ENCODE assay signal across 2 cellular contexts in the genomic region with DNA sequence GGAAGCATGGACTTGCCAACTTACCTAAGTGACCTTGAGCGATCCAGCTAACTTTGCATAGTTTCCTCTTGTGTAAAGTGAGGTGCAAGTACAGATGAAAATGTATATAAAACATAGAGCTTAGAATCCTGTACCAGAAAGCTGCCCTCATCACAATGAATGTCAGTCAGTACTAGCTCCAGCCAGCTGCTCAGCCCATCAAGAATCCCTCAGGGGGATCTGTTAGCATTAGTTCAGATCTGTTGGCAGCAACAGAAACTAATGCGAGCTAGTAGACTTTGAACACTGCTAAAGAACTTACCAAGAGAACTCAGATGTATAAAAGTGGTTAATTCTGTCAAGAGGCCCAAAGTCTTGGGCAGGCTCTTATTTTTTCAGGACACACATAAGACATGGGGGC.
TF ChIP-seq lines count a peak whose summit lies in the region.

No MANE protein-coding gene starts in this region.

TF ChIP-seq in IMR-90, 13 proteins besides CTCF, POLR2A, EP300 and RAD21:
- TF ChIP-seq, protein P1, sequence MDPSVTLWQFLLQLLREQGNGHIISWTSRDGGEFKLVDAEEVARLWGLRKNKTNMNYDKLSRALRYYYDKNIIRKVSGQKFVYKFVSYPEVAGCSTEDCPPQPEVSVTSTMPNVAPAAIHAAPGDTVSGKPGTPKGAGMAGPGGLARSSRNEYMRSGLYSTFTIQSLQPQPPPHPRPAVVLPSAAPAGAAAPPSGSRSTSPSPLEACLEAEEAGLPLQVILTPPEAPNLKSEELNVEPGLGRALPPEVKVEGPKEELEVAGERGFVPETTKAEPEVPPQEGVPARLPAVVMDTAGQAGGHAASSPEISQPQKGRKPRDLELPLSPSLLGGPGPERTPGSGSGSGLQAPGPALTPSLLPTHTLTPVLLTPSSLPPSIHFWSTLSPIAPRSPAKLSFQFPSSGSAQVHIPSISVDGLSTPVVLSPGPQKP (IDR thresholded peaks at IDR 0.05; ENCODE audit: borderline replicate concordance, low read depth, low read length) = no peak
- no peak for TF ChIP-seq CEBPB (IDR thresholded peaks at IDR 0.05; ENCODE audit: low read depth, low read length)
- no peak for TF ChIP-seq CHD1 (IDR thresholded peaks at IDR 0.05; ENCODE audit: low read depth, low read length)
- no peak for TF ChIP-seq MAZ (IDR thresholded peaks at IDR 0.05; ENCODE audit: borderline replicate concordance, low read depth, low read length)
- no peak for TF ChIP-seq SMC3 (IDR thresholded peaks at IDR 0.05; ENCODE audit: low read depth, low read length)
- no peak for TF ChIP-seq MXI1 (IDR thresholded peaks at IDR 0.05; ENCODE audit: borderline replicate concordance, low read depth, low read length)
- TF ChIP-seq, protein P2, sequence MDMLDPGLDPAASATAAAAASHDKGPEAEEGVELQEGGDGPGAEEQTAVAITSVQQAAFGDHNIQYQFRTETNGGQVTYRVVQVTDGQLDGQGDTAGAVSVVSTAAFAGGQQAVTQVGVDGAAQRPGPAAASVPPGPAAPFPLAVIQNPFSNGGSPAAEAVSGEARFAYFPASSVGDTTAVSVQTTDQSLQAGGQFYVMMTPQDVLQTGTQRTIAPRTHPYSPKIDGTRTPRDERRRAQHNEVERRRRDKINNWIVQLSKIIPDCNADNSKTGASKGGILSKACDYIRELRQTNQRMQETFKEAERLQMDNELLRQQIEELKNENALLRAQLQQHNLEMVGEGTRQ (IDR thresholded peaks at IDR 0.05; ENCODE audit: low read depth, low read length) = no peak
- no peak for TF ChIP-seq FOS (IDR thresholded peaks at IDR 0.05; ENCODE audit: low read depth, low read length)
- TF ChIP-seq MAFK (IDR thresholded peaks at IDR 0.05; ENCODE audit: low read depth, low read length) = no peak
- no peak for TF ChIP-seq BHLHE40 (IDR thresholded peaks at IDR 0.05; ENCODE audit: low read depth, low read length)
- no peak for TF ChIP-seq RCOR1 (IDR thresholded peaks at IDR 0.05; ENCODE audit: insufficient replicate concordance, low read length)
- TF ChIP-seq NFE2L2 (IDR thresholded peaks at IDR 0.05; ENCODE audit: low read depth, low read length) = no peak
TF ChIP-seq in IMR-90: peak in this region for 0.

TF ChIP-seq in liver, 16 proteins besides CTCF, POLR2A, EP300 and RAD21 (continued from another document):
- no peak for TF ChIP-seq EGR1 (IDR thresholded peaks at IDR 0.05; ENCODE audit: low read depth in 2 of 2)
- no peak for TF ChIP-seq RXRA (IDR thresholded peaks at IDR 0.05)
- TF ChIP-seq GABPA (IDR thresholded peaks at IDR 0.05 in 1 of 2, conservative IDR thresholded peaks at IDR 0.05 in 1 of 2) = no peak
- TF ChIP-seq, protein P3, sequence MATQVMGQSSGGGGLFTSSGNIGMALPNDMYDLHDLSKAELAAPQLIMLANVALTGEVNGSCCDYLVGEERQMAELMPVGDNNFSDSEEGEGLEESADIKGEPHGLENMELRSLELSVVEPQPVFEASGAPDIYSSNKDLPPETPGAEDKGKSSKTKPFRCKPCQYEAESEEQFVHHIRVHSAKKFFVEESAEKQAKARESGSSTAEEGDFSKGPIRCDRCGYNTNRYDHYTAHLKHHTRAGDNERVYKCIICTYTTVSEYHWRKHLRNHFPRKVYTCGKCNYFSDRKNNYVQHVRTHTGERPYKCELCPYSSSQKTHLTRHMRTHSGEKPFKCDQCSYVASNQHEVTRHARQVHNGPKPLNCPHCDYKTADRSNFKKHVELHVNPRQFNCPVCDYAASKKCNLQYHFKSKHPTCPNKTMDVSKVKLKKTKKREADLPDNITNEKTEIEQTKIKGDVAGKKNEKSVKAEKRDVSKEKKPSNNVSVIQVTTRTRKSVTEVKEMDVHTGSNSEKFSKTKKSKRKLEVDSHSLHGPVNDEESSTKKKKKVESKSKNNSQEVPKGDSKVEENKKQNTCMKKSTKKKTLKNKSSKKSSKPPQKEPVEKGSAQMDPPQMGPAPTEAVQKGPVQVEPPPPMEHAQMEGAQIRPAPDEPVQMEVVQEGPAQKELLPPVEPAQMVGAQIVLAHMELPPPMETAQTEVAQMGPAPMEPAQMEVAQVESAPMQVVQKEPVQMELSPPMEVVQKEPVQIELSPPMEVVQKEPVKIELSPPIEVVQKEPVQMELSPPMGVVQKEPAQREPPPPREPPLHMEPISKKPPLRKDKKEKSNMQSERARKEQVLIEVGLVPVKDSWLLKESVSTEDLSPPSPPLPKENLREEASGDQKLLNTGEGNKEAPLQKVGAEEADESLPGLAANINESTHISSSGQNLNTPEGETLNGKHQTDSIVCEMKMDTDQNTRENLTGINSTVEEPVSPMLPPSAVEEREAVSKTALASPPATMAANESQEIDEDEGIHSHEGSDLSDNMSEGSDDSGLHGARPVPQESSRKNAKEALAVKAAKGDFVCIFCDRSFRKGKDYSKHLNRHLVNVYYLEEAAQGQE (IDR thresholded peaks at IDR 0.05) = no peak
- TF ChIP-seq, protein P4, sequence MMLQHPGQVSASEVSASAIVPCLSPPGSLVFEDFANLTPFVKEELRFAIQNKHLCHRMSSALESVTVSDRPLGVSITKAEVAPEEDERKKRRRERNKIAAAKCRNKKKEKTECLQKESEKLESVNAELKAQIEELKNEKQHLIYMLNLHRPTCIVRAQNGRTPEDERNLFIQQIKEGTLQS (IDR thresholded peaks at IDR 0.05) = no peak
- TF ChIP-seq HNF4A (conservative IDR thresholded peaks at IDR 0.05) = no peak
- TF ChIP-seq TAF1 (conservative IDR thresholded peaks at IDR 0.05) = no peak
- TF ChIP-seq NR2F2 (IDR thresholded peaks at IDR 0.05) = no peak
- TF ChIP-seq JUND (IDR thresholded peaks at IDR 0.05) = no peak
- TF ChIP-seq FOXA2 (IDR thresholded peaks at IDR 0.05) = no peak
- TF ChIP-seq, protein P5, sequence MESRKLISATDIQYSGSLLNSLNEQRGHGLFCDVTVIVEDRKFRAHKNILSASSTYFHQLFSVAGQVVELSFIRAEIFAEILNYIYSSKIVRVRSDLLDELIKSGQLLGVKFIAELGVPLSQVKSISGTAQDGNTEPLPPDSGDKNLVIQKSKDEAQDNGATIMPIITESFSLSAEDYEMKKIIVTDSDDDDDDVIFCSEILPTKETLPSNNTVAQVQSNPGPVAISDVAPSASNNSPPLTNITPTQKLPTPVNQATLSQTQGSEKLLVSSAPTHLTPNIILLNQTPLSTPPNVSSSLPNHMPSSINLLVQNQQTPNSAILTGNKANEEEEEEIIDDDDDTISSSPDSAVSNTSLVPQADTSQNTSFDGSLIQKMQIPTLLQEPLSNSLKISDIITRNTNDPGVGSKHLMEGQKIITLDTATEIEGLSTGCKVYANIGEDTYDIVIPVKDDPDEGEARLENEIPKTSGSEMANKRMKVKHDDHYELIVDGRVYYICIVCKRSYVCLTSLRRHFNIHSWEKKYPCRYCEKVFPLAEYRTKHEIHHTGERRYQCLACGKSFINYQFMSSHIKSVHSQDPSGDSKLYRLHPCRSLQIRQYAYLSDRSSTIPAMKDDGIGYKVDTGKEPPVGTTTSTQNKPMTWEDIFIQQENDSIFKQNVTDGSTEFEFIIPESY (IDR thresholded peaks at IDR 0.05) = no peak
- no peak for TF ChIP-seq SP1 (IDR thresholded peaks at IDR 0.05)
- no peak for TF ChIP-seq FOXA1 (IDR thresholded peaks at IDR 0.05)
- TF ChIP-seq, protein P6, sequence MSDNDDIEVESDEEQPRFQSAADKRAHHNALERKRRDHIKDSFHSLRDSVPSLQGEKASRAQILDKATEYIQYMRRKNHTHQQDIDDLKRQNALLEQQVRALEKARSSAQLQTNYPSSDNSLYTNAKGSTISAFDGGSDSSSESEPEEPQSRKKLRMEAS (IDR thresholded peaks at IDR 0.05) = no peak
